In the genomic region with DNA sequence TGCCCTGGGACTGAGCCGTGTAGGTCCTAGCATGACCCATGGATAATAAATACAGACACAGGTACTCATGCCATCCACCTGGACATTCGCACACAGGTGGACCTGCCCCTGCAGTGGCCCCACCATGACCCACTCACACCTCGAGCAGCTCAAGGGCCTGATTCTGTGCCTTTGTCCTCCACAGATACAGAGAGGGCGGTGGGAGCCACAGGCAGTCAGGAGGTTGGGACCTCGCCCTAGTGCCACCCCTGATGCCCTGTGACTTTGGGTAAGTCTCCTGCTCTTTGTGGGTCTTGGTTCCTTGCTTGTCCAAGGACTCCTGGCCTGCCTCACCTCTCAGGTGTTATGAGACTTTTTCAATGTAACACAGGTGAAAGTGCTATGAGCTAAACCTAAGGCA, we compare ENCODE assay signal across 18 cellular contexts. TPM values are rescaled to one million over a fixed set of nuclear protein-coding genes. Genes with fewer than 3 reads are reported as not detected.
DNase-seq lines count a peak whose midpoint lies in the region; ATAC-seq and TF ChIP-seq lines count a peak whose summit lies in the region.
"Had no signal": no experiment of that assay in that cellular context is flagged by ENCODE, and none has a peak within 500 bp of the region (broad histone marks: within the 10 kb centered on the region; RNA-seq: fewer than 3 reads in every experiment).

No MANE protein-coding gene starts in this region.

- H3K27ac ChIP-seq in left lung (peak overlapping the region; percentile 11 to 48), muscle layer of colon (ENCODE audit: low read depth, low read length) (peak overlapping the region; percentile 47), testis (no peak overlapping the region)
- H3K27ac ChIP-seq: A549, BLaER1 had no signal

- H3K27me3 ChIP-seq in left lung (no peaks in the 10 kb centered on the region), muscle layer of colon (ENCODE audit: control insufficient read depth in 1 of 2, insufficient read depth in 2 of 2, low read length in 2 of 2) (no peaks in the 10 kb centered on the region), skeletal muscle satellite cell (ENCODE audit: control insufficient read depth, insufficient read depth, low read length) (peaks cover 7% of the 10 kb centered on the region), testis (no peaks in the 10 kb centered on the region)
- H3K27me3 ChIP-seq: BLaER1 had no signal

- TF ChIP-seq CTCF in left lung (IDR thresholded peaks at IDR 0.05) (no peak), testis (IDR thresholded peaks at IDR 0.05) (no peak)

- no peak for TF ChIP-seq POLR2A in testis (IDR thresholded peaks at IDR 0.05)

- H3K4me3 ChIP-seq in left lung (no peak overlapping the region), muscle layer of colon (ENCODE audit: low read depth in 1 of 2, low read length in 2 of 2) (no peak overlapping the region), skeletal muscle satellite cell (ENCODE audit: low read length) (peak overlapping the region; percentile 30), testis (no peak overlapping the region)
- H3K4me3 ChIP-seq: A549, BLaER1, HAP-1 had no signal

- peak overlapping the region; percentile 20 for H3K4me2 ChIP-seq in skeletal muscle satellite cell (ENCODE audit: low read length)
- H3K4me2 ChIP-seq: A549, BLaER1 had no signal

- intact Hi-C loops in left lung (cut with DNase I) = no loop called here
- intact Hi-C loops in testis (cut with DNase I; ENCODE audit: low total_unique reads) = no loop called here

- WGBS in testis, 2 donors = 87 to 100% methylated on average over 3 to 5 of the region's 5 CpGs

- no peaks in the 10 kb centered on the region for H3K36me3 ChIP-seq in left lung
- H3K36me3 ChIP-seq in muscle layer of colon (ENCODE audit: insufficient read depth, low read length) = no peaks in the 10 kb centered on the region
- no peaks in the 10 kb centered on the region for H3K36me3 ChIP-seq in skeletal muscle satellite cell (ENCODE audit: insufficient read depth, low read length)
- H3K36me3 ChIP-seq in testis (ENCODE audit: low read depth, missing control alignments) = no peaks in the 10 kb centered on the region
- H3K36me3 ChIP-seq: BLaER1, HAP-1 had no signal

- H3K9me3 ChIP-seq in left lung (no peaks in the 10 kb centered on the region), muscle layer of colon (ENCODE audit: low read length) (no peaks in the 10 kb centered on the region), skeletal muscle satellite cell (replicated peaks; ENCODE audit: low read length) (no peaks in the 10 kb centered on the region), testis (no peaks in the 10 kb centered on the region)
- H3K9me3 ChIP-seq: A549, BLaER1, HAP-1 had no signal

- H3K9ac ChIP-seq in muscle layer of colon (ENCODE audit: low read length) (no peak overlapping the region), skeletal muscle satellite cell (ENCODE audit: low read depth, low read length) (no peak overlapping the region)
- H3K9ac ChIP-seq: BLaER1 had no signal

- ATAC-seq in left lung (no peak), GM21619 (IDR thresholded peaks at IDR 0.05; ENCODE audit: unreplicated experiment) (no peak)

- H3K4me1 ChIP-seq in left lung (no peaks in the 10 kb centered on the region), muscle layer of colon (ENCODE audit: insufficient read depth, low read length) (peaks cover 22% of the 10 kb centered on the region), skeletal muscle satellite cell (ENCODE audit: control insufficient read depth, insufficient read depth, low read length) (peaks cover 12% of the 10 kb centered on the region), testis (no peaks in the 10 kb centered on the region)
- H3K4me1 ChIP-seq: A549, BLaER1, HAP-1 had no signal

- no peak for DNase-seq in left lung
- DNase-seq in testis = no peak
- DNase-seq in AG20443 (ENCODE audit: low spot score) = no peak
- DNase-seq in retina = no peak
- DNase-seq: Calu3; CD4-positive, CD25-positive, alpha-beta regulatory T cell; DMS 273 treated with DMSO at 0.1 percent for 48 hours; IMR-90 had no signal

RNA-seq across cellular contexts. Expression of a gene that starts 42.9 kb away (rescaled TPM):
- total RNA-seq in left lung (not detected), testis (10 to 100 TPM in 1 of 2 donors, 1 to 10 TPM in 1; 7.9 to 11.9 TPM)
- total RNA-seq in skeletal muscle satellite cell (2012; rRNA removed) = not detected in 2 replicates
- 36.6 TPM for polyA plus RNA-seq in testis (ENCODE audit: insufficient read depth, low read depth, low replicate concordance)
- total RNA-seq: Calu3; CD4-positive, CD25-positive, alpha-beta regulatory T cell; Daoy; H1; HT-29; IMR-90 had no signal
- polyA plus RNA-seq: A549; AG04450; CD4-positive, CD25-positive, alpha-beta regulatory T cell; H1; IMR-90 had no signal

Comparison
In these comparisons a context has a peak if more than half of its experiments do, and no peak if none do; other contexts are left out.
1. H3K27ac ChIP-seq: peak in left lung (2 of 2) and muscle layer of colon (single experiment); none in testis (0 of 2).
2. RNA of a gene that starts 42.9 kb away (total RNA-seq): 7.9 to 11.9 TPM in testis; not detected in left lung; every median in the first group is over 4 times any median in the second.